Comparison of ENCODE assay signal across 1 cellular context in the genomic region with DNA sequence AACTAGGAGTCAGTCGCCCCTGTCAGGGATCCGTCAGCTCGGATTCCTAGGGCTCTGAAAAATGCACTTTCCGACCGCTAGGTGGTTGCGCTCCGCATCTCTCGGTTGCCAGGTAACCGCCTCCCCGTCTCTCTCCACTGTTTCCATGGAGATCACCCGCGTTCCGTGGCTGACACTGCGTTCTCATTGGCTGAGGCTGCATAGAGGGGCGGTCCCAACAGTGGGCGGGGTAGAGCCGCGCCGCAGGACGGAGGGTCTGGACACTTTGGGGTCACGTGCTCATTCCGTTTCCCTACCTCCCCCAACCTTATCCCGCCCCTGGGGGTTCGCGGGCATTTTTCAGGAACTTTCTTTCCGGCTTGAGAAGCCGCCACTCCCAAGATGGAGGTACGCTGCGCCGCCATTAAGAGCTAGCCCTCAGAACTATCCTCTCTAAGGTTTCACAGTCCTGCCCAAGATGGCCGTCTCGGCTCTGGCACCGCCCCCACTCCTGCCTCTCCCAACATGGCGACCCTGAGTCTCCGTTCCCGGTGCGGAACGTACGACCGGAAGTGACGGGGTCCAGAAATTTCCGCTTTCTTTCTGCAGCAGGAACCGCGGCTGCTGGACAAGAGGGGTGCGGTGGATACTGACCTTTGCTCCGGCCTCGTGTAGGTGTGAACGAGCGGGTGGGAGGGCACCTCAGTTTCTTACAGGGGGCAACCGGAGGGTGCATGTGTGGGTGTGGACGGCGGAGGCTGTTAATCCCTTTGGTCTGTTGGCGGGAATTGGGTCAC.
A peak's percentile ranks its signal among the peaks of the same experiment; 100 is the strongest.
TF ChIP-seq lines count a peak whose summit lies in the region.

A gene (minus strand): TSS at position 65 of the 776 bp plus-strand sequence. CDS start 105 bp downstream, outside the sequence.
A gene with protein sequence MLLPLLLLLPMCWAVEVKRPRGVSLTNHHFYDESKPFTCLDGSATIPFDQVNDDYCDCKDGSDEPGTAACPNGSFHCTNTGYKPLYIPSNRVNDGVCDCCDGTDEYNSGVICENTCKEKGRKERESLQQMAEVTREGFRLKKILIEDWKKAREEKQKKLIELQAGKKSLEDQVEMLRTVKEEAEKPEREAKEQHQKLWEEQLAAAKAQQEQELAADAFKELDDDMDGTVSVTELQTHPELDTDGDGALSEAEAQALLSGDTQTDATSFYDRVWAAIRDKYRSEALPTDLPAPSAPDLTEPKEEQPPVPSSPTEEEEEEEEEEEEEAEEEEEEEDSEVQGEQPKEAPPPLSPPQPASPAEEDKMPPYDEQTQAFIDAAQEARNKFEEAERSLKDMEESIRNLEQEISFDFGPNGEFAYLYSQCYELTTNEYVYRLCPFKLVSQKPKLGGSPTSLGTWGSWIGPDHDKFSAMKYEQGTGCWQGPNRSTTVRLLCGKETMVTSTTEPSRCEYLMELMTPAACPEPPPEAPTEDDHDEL (plus strand): TSS at position 579 of the 776 bp plus-strand sequence. CDS start 483 bp downstream, outside the sequence.

TF ChIP-seq in HepG2, 621 proteins besides CTCF, POLR2A, EP300 and RAD21 (continued from another document and continues in another):
- TF ChIP-seq, protein P1, sequence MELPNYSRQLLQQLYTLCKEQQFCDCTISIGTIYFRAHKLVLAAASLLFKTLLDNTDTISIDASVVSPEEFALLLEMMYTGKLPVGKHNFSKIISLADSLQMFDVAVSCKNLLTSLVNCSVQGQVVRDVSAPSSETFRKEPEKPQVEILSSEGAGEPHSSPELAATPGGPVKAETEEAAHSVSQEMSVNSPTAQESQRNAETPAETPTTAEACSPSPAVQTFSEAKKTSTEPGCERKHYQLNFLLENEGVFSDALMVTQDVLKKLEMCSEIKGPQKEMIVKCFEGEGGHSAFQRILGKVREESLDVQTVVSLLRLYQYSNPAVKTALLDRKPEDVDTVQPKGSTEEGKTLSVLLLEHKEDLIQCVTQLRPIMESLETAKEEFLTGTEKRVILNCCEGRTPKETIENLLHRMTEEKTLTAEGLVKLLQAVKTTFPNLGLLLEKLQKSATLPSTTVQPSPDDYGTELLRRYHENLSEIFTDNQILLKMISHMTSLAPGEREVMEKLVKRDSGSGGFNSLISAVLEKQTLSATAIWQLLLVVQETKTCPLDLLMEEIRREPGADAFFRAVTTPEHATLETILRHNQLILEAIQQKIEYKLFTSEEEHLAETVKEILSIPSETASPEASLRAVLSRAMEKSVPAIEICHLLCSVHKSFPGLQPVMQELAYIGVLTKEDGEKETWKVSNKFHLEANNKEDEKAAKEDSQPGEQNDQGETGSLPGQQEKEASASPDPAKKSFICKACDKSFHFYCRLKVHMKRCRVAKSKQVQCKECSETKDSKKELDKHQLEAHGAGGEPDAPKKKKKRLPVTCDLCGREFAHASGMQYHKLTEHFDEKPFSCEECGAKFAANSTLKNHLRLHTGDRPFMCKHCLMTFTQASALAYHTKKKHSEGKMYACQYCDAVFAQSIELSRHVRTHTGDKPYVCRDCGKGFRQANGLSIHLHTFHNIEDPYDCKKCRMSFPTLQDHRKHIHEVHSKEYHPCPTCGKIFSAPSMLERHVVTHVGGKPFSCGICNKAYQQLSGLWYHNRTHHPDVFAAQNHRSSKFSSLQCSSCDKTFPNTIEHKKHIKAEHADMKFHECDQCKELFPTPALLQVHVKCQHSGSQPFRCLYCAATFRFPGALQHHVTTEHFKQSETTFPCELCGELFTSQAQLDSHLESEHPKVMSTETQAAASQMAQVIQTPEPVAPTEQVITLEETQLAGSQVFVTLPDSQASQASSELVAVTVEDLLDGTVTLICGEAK (IDR thresholded peaks at IDR 0.05), result peak; percentile 84
- TF ChIP-seq, protein P1 (CRISPR knock-in tag; IDR thresholded peaks at IDR 0.05), result peak; percentile 54; the same call in 1 of the 2 replicates
- TF ChIP-seq SP2 (CRISPR knock-in tag; IDR thresholded peaks at IDR 0.05), result peak; percentile 83
- TF ChIP-seq MTF1 (CRISPR knock-in tag; IDR thresholded peaks at IDR 0.05), result no peak
- TF ChIP-seq NONO (IDR thresholded peaks at IDR 0.05), result no peak
- peak; percentile 91 for TF ChIP-seq NONO (CRISPR knock-in tag; conservative IDR thresholded peaks at IDR 0.05)
- TF ChIP-seq NKX3-1 (CRISPR knock-in tag; IDR thresholded peaks at IDR 0.05), result no peak
- TF ChIP-seq ETV6 (CRISPR knock-in tag; conservative IDR thresholded peaks at IDR 0.05), result peak; percentile 27; the same call in 1 of the 2 replicates
- TF ChIP-seq ZNF619 (CRISPR knock-in tag; IDR thresholded peaks at IDR 0.05), result peak; percentile 29; the same call in 1 of the 2 replicates
- no peak for TF ChIP-seq TBP (CRISPR knock-in tag; IDR thresholded peaks at IDR 0.05)
- TF ChIP-seq GATA4 (IDR thresholded peaks at IDR 0.05; ENCODE audit: borderline replicate concordance, low read depth), result no peak; the same call in 1 of the 2 replicates
- TF ChIP-seq, protein P2, sequence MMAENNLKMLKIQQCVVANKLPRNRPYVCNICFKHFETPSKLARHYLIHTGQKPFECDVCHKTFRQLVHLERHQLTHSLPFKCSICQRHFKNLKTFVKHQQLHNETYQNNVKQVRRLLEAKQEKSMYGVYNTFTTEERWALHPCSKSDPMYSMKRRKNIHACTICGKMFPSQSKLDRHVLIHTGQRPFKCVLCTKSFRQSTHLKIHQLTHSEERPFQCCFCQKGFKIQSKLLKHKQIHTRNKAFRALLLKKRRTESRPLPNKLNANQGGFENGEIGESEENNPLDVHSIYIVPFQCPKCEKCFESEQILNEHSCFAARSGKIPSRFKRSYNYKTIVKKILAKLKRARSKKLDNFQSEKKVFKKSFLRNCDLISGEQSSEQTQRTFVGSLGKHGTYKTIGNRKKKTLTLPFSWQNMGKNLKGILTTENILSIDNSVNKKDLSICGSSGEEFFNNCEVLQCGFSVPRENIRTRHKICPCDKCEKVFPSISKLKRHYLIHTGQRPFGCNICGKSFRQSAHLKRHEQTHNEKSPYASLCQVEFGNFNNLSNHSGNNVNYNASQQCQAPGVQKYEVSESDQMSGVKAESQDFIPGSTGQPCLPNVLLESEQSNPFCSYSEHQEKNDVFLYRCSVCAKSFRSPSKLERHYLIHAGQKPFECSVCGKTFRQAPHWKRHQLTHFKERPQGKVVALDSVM (CRISPR knock-in tag; IDR thresholded peaks at IDR 0.05), result peak; percentile 34; the same call in 1 of the 2 replicates
- TF ChIP-seq RBM22 (optimal IDR thresholded peaks at IDR 0.05; ENCODE audit: low read length), result peak; percentile 96
- TF ChIP-seq, protein P3, sequence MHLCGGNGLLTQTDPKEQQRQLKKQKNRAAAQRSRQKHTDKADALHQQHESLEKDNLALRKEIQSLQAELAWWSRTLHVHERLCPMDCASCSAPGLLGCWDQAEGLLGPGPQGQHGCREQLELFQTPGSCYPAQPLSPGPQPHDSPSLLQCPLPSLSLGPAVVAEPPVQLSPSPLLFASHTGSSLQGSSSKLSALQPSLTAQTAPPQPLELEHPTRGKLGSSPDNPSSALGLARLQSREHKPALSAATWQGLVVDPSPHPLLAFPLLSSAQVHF (CRISPR knock-in tag; IDR thresholded peaks at IDR 0.05), result 0 out of 2 replicates have a peak, but pooled peaks have one; percentile 26
- TF ChIP-seq HMG20A (CRISPR knock-in tag; IDR thresholded peaks at IDR 0.05; ENCODE audit: borderline replicate concordance), result no peak
- 0 out of 2 replicates have a peak, but pooled peaks have one; percentile 54 for TF ChIP-seq DNMT1 (CRISPR knock-in tag; IDR thresholded peaks at IDR 0.05)
- TF ChIP-seq ZNF891 (CRISPR knock-in tag; IDR thresholded peaks at IDR 0.05), result no peak
- TF ChIP-seq, protein P4, sequence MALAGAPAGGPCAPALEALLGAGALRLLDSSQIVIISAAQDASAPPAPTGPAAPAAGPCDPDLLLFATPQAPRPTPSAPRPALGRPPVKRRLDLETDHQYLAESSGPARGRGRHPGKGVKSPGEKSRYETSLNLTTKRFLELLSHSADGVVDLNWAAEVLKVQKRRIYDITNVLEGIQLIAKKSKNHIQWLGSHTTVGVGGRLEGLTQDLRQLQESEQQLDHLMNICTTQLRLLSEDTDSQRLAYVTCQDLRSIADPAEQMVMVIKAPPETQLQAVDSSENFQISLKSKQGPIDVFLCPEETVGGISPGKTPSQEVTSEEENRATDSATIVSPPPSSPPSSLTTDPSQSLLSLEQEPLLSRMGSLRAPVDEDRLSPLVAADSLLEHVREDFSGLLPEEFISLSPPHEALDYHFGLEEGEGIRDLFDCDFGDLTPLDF (CRISPR knock-in tag; IDR thresholded peaks at IDR 0.05), result peak; percentile 95
- no peak for TF ChIP-seq JUND (CRISPR knock-in tag; IDR thresholded peaks at IDR 0.05)
- TF ChIP-seq, protein P5, sequence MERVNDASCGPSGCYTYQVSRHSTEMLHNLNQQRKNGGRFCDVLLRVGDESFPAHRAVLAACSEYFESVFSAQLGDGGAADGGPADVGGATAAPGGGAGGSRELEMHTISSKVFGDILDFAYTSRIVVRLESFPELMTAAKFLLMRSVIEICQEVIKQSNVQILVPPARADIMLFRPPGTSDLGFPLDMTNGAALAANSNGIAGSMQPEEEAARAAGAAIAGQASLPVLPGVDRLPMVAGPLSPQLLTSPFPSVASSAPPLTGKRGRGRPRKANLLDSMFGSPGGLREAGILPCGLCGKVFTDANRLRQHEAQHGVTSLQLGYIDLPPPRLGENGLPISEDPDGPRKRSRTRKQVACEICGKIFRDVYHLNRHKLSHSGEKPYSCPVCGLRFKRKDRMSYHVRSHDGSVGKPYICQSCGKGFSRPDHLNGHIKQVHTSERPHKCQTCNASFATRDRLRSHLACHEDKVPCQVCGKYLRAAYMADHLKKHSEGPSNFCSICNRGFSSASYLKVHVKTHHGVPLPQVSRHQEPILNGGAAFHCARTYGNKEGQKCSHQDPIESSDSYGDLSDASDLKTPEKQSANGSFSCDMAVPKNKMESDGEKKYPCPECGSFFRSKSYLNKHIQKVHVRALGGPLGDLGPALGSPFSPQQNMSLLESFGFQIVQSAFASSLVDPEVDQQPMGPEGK (CRISPR knock-in tag; IDR thresholded peaks at IDR 0.05), result peak; percentile 73
- TF ChIP-seq ZBTB21 (CRISPR knock-in tag; IDR thresholded peaks at IDR 0.05), result peak; percentile 80; the same call in 1 of the 2 replicates
- TF ChIP-seq ZNF670 (CRISPR knock-in tag; IDR thresholded peaks at IDR 0.05; ENCODE audit: borderline replicate concordance), result no peak; the same call in 1 of the 2 replicates
- TF ChIP-seq SIX1 (CRISPR knock-in tag; IDR thresholded peaks at IDR 0.05; ENCODE audit: borderline replicate concordance), result 0 out of 2 replicates have a peak, but pooled peaks have one; percentile 23
- TF ChIP-seq, protein P6, sequence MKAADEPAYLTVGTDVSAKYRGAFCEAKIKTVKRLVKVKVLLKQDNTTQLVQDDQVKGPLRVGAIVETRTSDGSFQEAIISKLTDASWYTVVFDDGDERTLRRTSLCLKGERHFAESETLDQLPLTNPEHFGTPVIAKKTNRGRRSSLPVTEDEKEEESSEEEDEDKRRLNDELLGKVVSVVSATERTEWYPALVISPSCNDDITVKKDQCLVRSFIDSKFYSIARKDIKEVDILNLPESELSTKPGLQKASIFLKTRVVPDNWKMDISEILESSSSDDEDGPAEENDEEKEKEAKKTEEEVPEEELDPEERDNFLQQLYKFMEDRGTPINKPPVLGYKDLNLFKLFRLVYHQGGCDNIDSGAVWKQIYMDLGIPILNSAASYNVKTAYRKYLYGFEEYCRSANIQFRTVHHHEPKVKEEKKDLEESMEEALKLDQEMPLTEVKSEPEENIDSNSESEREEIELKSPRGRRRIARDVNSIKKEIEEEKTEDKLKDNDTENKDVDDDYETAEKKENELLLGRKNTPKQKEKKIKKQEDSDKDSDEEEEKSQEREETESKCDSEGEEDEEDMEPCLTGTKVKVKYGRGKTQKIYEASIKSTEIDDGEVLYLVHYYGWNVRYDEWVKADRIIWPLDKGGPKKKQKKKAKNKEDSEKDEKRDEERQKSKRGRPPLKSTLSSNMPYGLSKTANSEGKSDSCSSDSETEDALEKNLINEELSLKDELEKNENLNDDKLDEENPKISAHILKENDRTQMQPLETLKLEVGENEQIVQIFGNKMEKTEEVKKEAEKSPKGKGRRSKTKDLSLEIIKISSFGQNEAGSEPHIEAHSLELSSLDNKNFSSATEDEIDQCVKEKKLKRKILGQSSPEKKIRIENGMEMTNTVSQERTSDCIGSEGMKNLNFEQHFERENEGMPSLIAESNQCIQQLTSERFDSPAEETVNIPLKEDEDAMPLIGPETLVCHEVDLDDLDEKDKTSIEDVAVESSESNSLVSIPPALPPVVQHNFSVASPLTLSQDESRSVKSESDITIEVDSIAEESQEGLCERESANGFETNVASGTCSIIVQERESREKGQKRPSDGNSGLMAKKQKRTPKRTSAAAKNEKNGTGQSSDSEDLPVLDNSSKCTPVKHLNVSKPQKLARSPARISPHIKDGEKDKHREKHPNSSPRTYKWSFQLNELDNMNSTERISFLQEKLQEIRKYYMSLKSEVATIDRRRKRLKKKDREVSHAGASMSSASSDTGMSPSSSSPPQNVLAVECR (CRISPR knock-in tag; IDR thresholded peaks at IDR 0.05; ENCODE audit: borderline replicate concordance), result peak; percentile 92
- TF ChIP-seq CREB1 (IDR thresholded peaks at IDR 0.05), result peak; percentile 89
- peak; percentile 99 for TF ChIP-seq CREB1 (CRISPR knock-in tag; IDR thresholded peaks at IDR 0.05)
- TF ChIP-seq XRCC5 (optimal IDR thresholded peaks at IDR 0.05; ENCODE audit: low read length), result peak; percentile 45
- peak; percentile 84; the same call in 1 of the 2 replicates for TF ChIP-seq ZNF446 (CRISPR knock-in tag; IDR thresholded peaks at IDR 0.05)
- TF ChIP-seq, protein P7, sequence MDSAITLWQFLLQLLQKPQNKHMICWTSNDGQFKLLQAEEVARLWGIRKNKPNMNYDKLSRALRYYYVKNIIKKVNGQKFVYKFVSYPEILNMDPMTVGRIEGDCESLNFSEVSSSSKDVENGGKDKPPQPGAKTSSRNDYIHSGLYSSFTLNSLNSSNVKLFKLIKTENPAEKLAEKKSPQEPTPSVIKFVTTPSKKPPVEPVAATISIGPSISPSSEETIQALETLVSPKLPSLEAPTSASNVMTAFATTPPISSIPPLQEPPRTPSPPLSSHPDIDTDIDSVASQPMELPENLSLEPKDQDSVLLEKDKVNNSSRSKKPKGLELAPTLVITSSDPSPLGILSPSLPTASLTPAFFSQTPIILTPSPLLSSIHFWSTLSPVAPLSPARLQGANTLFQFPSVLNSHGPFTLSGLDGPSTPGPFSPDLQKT (CRISPR knock-in tag; IDR thresholded peaks at IDR 0.05; ENCODE audit: borderline replicate concordance), result no peak
